Comparison of ENCODE assay signal across 23 cellular contexts in genomic region chr18:1929720-1930119, GRCh38.
DNase-seq lines count a peak whose midpoint lies in the region; ATAC-seq and FAIRE-seq lines count a peak whose summit lies in the region.
"Had no signal": no experiment of that assay in that cellular context is flagged by ENCODE, and none has a peak within 500 bp of the region (broad histone marks: within the 10 kb centered on the region; RNA-seq: fewer than 3 reads in every experiment).

No MANE protein-coding gene starts in this region.

- H3K4me3 Mint-ChIP-seq in stimulated activated effector memory CD8-positive, alpha-beta T cell treated with anti-CD3 and anti-CD28 coated beads, Interleukin-12 subunit alpha, Interleukin-12 subunit beta, amount 100 ng/mL, for 72 hours, result no peak overlapping the region
- H3K4me3 Mint-ChIP-seq: B cell; CD4-positive, CD25-positive, alpha-beta regulatory T cell; CD8-positive, alpha-beta T cell; GM23338; H9 had no signal

- no peak overlapping the region for H3K18ac ChIP-seq in mesendoderm (ENCODE audit: low read length)

- H3K27ac Mint-ChIP-seq in stimulated activated effector memory CD8-positive, alpha-beta T cell treated with anti-CD3 and anti-CD28 coated beads, Interleukin-12 subunit alpha, Interleukin-12 subunit beta, amount 100 ng/mL, for 72 hours, result no peak overlapping the region
- H3K27ac Mint-ChIP-seq: B cell; CD8-positive, alpha-beta T cell; GM23338; H9 had no signal

- H2BK5ac ChIP-seq in mesendoderm (ENCODE audit: low read length), result no peak overlapping the region

- H3K4me2 ChIP-seq in mesendoderm (ENCODE audit: low read length), result no peak overlapping the region
- H3K4me2 ChIP-seq: BLaER1, GM23338 had no signal

- FAIRE-seq in urothelium cell line (lab: Jason Lieb, UNC), result peak; percentile 93
- FAIRE-seq: A204.1, GM12878, GM19239 had no signal

- no peaks in the 10 kb centered on the region for H3K36me3 Mint-ChIP-seq in stimulated activated effector memory CD8-positive, alpha-beta T cell treated with anti-CD3 and anti-CD28 coated beads, Interleukin-12 subunit alpha, Interleukin-12 subunit beta, amount 100 ng/mL, for 72 hours
- H3K36me3 Mint-ChIP-seq: CD4-positive, CD25-positive, alpha-beta regulatory T cell; CD8-positive, alpha-beta T cell had no signal

- H3K4me1 ChIP-seq in mesendoderm (ENCODE audit: control insufficient read depth, low read depth, low read length), result no peaks in the 10 kb centered on the region
- H3K4me1 ChIP-seq: BLaER1, Caco-2 had no signal

- H3K23ac ChIP-seq in mesendoderm (ENCODE audit: low read length), result no peak overlapping the region

- no peaks in the 10 kb centered on the region for H3K36me3 ChIP-seq in mesendoderm (ENCODE audit: control insufficient read depth, insufficient read depth, low read length)
- H3K36me3 ChIP-seq: BLaER1 had no signal

- DNase-seq in ELF-1 (ENCODE audit: low read depth, low spot score), result peak; percentile 74
- peak; percentile 68 for DNase-seq in mesendoderm
- DNase-seq in stimulated activated effector memory CD8-positive, alpha-beta T cell treated with anti-CD3 and anti-CD28 coated beads, Interleukin-12 subunit alpha, Interleukin-12 subunit beta, amount 100 ng/mL, for 72 hours (ENCODE audit: low spot score in 2 of 2), result no peak
- no peak for DNase-seq in urothelium cell line (ENCODE audit: low spot score)
- DNase-seq in Kasumi-1 (lab: John Stamatoyannopoulos, UW), result no peak
- DNase-seq in NCI-H345 (lab: John Stamatoyannopoulos, UW), result no peak
- DNase-seq: Caco-2; CD4-positive, CD25-positive, alpha-beta regulatory T cell; CD8-positive, alpha-beta T cell; DMS153; DND-41; GDM1; H9 had no signal

- peaks cover 14% of the 10 kb centered on the region for H3K9me3 Mint-ChIP-seq in stimulated activated effector memory CD8-positive, alpha-beta T cell treated with anti-CD3 and anti-CD28 coated beads, Interleukin-12 subunit alpha, Interleukin-12 subunit beta, amount 100 ng/mL, for 72 hours

- H3K79me2 ChIP-seq in mesendoderm (ENCODE audit: control insufficient read depth, insufficient read depth, low read length), result no peaks in the 10 kb centered on the region

- H4K5ac ChIP-seq in mesendoderm (ENCODE audit: low read length), result no peak overlapping the region

- no peak overlapping the region for H3K56ac ChIP-seq in mesendoderm (ENCODE audit: low read length)

- H3K4ac ChIP-seq in mesendoderm (ENCODE audit: low read depth, low read length), result no peak overlapping the region

- no peaks in the 10 kb centered on the region for H3K27me3 ChIP-seq in mesendoderm (ENCODE audit: insufficient read depth, low read length, poor library complexity)
- H3K27me3 ChIP-seq: BLaER1 had no signal

- H2AK5ac ChIP-seq in mesendoderm (ENCODE audit: low read length), result no peak overlapping the region

- no peaks in the 10 kb centered on the region for H3K79me1 ChIP-seq in mesendoderm (ENCODE audit: low read length)

- no peak overlapping the region for H3K9ac ChIP-seq in mesendoderm (ENCODE audit: low read length)
- H3K9ac ChIP-seq: BLaER1 had no signal

- no peaks in the 10 kb centered on the region for H3K4me1 Mint-ChIP-seq in stimulated activated effector memory CD8-positive, alpha-beta T cell treated with anti-CD3 and anti-CD28 coated beads, Interleukin-12 subunit alpha, Interleukin-12 subunit beta, amount 100 ng/mL, for 72 hours
- H3K4me1 Mint-ChIP-seq: B cell; CD4-positive, CD25-positive, alpha-beta regulatory T cell had no signal

- no CpG with 5 or more reads among the region's 5 CpGs for WGBS in mesendoderm (ENCODE audit: extremely low coverage, insufficient coverage, low lambda C conversion rate)

- H4K8ac ChIP-seq in mesendoderm (ENCODE audit: low read depth, low read length), result no peak overlapping the region

- no peak overlapping the region for H2BK15ac ChIP-seq in mesendoderm (replicated peaks; ENCODE audit: low read depth)

- no peak overlapping the region for H3K4me3 ChIP-seq in mesendoderm (ENCODE audit: low read length)
- H3K4me3 ChIP-seq: BLaER1, GM12878, GM23338 had no signal

- no peak overlapping the region for H2BK120ac ChIP-seq in mesendoderm (ENCODE audit: low read depth, low read length)

- peak overlapping the region; percentile 33 for H3K27ac ChIP-seq in mesendoderm (ENCODE audit: low read depth, low read length)
- H3K27ac ChIP-seq: 22Rv1, BLaER1, C4-2B had no signal

- peak; percentile 13 for ATAC-seq in stimulated activated effector memory CD8-positive, alpha-beta T cell treated with anti-CD3 and anti-CD28 coated beads, Interleukin-12 subunit alpha, Interleukin-12 subunit beta, amount 100 ng/mL, for 72 hours
- no peak for ATAC-seq in HG03039 (IDR thresholded peaks at IDR 0.05; ENCODE audit: unreplicated experiment)
- ATAC-seq: CD8-positive, alpha-beta T cell; GM12878; HCT116 had no signal

Comparison
In these comparisons a context has a peak if more than half of its experiments do, and no peak if none do; other contexts are left out.
1. DNase-seq: peak in ELF-1 (single experiment) and mesendoderm (single experiment); none in stimulated activated effector memory CD8-positive, alpha-beta T cell treated with anti-CD3 and anti-CD28 coated beads, Interleukin-12 subunit alpha, Interleukin-12 subunit beta, amount 100 ng/mL, for 72 hours (0 of 2), urothelium cell line (single experiment), Kasumi-1 (0 of 2) and NCI-H345 (single experiment).